Comparison of ENCODE assay signal across 1 cellular context in the genomic region with DNA sequence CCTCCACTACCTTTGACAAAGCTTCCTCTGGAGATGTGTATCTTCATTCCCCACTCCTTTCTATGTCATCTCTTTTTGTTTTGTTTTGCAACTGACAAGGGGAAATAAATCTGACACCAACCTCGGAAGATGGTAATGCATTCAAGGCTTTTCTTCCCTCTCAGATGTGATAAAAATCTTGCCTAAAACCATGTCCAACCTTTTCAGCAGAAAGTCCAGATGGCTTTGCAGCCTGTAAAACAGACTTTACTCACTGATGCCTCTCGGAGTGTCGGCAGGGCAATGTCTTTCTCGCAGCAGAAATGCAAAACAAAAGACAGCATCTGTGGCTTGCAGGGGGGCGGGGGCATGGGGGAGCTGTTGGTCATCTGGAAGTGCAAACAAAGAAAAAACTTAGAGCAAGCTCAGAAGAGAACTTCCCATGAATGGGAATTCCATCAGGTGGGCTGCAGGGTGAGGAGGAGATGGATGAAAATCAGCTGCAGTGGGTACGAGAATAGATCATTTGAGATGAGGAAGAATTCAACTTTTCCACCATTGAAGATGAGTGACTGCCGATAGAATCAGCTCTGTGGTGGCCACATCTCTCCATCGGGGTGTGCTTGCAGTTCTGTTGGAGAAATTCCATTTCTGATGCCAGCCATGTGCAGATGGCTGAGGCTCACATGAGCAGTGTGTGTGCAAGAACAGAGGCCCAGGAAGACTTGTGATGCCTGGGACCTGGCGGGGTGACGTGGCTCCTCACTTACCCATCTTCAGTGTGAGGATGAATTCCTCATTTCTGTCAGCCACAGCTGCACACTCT.
TF ChIP-seq lines count a peak whose summit lies in the region.

No MANE protein-coding gene starts in this region.

TF ChIP-seq in GM23338, 12 proteins besides CTCF, POLR2A, EP300 and RAD21 (continued from another document):
- TF ChIP-seq, protein P1, sequence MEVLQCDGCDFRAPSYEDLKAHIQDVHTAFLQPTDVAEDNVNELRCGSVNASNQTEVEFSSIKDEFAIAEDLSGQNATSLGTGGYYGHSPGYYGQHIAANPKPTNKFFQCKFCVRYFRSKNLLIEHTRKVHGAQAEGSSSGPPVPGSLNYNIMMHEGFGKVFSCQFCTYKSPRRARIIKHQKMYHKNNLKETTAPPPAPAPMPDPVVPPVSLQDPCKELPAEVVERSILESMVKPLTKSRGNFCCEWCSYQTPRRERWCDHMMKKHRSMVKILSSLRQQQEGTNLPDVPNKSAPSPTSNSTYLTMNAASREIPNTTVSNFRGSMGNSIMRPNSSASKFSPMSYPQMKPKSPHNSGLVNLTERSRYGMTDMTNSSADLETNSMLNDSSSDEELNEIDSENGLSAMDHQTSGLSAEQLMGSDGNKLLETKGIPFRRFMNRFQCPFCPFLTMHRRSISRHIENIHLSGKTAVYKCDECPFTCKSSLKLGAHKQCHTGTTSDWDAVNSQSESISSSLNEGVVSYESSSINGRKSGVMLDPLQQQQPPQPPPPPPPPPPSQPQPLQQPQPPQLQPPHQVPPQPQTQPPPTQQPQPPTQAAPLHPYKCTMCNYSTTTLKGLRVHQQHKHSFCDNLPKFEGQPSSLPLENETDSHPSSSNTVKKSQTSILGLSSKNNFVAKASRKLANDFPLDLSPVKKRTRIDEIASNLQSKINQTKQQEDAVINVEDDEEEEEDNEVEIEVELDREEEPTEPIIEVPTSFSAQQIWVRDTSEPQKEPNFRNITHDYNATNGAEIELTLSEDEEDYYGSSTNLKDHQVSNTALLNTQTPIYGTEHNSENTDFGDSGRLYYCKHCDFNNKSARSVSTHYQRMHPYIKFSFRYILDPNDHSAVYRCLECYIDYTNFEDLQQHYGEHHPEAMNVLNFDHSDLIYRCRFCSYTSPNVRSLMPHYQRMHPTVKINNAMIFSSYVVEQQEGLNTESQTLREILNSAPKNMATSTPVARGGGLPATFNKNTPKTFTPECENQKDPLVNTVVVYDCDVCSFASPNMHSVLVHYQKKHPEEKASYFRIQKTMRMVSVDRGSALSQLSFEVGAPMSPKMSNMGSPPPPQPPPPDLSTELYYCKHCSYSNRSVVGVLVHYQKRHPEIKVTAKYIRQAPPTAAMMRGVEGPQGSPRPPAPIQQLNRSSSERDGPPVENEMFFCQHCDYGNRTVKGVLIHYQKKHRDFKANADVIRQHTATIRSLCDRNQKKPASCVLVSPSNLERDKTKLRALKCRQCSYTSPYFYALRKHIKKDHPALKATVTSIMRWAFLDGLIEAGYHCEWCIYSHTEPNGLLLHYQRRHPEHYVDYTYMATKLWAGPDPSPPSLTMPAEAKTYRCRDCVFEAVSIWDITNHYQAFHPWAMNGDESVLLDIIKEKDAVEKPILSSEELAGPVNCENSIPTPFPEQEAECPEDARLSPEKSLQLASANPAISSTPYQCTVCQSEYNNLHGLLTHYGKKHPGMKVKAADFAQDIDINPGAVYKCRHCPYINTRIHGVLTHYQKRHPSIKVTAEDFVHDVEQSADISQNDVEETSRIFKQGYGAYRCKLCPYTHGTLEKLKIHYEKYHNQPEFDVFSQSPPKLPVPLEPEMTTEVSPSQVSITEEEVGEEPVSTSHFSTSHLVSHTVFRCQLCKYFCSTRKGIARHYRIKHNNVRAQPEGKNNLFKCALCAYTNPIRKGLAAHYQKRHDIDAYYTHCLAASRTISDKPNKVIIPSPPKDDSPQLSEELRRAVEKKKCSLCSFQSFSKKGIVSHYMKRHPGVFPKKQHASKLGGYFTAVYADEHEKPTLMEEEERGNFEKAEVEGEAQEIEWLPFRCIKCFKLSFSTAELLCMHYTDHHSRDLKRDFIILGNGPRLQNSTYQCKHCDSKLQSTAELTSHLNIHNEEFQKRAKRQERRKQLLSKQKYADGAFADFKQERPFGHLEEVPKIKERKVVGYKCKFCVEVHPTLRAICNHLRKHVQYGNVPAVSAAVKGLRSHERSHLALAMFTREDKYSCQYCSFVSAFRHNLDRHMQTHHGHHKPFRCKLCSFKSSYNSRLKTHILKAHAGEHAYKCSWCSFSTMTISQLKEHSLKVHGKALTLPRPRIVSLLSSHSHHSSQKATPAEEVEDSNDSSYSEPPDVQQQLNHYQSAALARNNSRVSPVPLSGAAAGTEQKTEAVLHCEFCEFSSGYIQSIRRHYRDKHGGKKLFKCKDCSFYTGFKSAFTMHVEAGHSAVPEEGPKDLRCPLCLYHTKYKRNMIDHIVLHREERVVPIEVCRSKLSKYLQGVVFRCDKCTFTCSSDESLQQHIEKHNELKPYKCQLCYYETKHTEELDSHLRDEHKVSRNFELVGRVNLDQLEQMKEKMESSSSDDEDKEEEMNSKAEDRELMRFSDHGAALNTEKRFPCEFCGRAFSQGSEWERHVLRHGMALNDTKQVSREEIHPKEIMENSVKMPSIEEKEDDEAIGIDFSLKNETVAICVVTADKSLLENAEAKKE (CRISPR knock-in tag; IDR thresholded peaks at IDR 0.05), result no peak
- no peak for TF ChIP-seq POLR2AphosphoS5 (IDR thresholded peaks at IDR 0.05; ENCODE audit: low read depth)
- TF ChIP-seq ZNF331 (CRISPR knock-in tag; IDR thresholded peaks at IDR 0.05; ENCODE audit: low read depth), result no peak
- no peak for TF ChIP-seq JUNB (IDR thresholded peaks at IDR 0.05; ENCODE audit: unreplicated experiment)
- no peak for TF ChIP-seq CREB1 (CRISPR knock-in tag; IDR thresholded peaks at IDR 0.05; ENCODE audit: low read depth)
